ENCODE assay signal across 10 cellular contexts in the genomic region with DNA sequence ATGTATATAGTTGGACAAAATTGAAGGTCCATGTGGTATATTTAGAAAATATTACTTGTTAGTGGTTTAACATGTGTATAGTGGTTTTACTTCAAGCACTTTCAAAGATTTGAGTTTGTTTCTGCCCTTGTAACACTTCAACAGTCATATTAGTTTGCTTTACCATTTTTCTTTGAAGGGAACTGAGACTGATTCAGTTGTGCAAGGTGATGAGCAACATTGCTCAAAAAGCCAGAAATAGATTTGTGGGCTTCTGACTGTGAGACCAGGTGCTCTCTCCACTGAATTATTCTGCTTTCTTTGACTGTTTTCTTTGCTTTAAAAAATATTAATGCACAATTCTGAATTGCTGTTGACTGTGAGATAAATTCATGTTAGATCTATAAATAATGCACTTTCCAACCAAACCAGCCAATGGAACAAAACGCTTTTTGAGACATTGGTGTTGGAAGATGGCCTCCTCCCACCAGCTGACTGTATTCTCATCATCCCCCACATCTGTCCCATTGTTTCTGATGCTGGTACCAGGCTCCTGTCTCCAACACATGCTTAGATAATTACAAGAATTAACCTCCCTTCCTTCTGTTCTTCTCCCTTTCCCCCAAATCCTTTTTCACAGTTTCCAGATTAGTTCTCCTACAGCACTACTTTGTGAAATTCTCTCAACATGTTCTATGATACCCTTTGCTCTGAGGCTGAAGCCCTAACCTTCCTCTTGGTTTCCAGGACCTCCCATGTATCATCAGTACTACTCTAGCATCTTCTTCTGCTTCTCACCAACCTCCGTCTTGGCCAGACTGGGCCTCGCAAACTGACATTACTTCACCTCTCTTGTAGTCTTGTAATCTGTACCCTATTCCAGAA. TPM values are rescaled to one million over a fixed set of nuclear protein-coding genes. Genes with fewer than 3 reads are reported as not detected.
DNase-seq lines count a peak whose midpoint lies in the region; ATAC-seq, FAIRE-seq and TF ChIP-seq lines count a peak whose summit lies in the region.
"Had no signal": no experiment of that assay in that cellular context is flagged by ENCODE, and none has a peak within 500 bp of the region (broad histone marks: within the 10 kb centered on the region; RNA-seq: fewer than 3 reads in every experiment).

No MANE protein-coding gene starts in this region.

- H3K36me3 ChIP-seq in small intestine (ENCODE audit: control insufficient read depth in 2 of 2, insufficient read depth in 2 of 2, low read length in 2 of 2) (no peaks in the 10 kb centered on the region), MG63 (no peaks in the 10 kb centered on the region)

- TF ChIP-seq POLR2A in GM12892 (IDR thresholded peaks at IDR 0.05; ENCODE audit: low read depth, low read length), result 0 out of 2 replicates have a peak, but pooled peaks have one; percentile 18

- peaks cover 46% of the 10 kb centered on the region for H3K4me1 Mint-ChIP-seq in brain

- intact Hi-C loops in left colon (cut with DNase I, micrococcal nuclease), result no loop called here

- WGBS in small intestine, 3 donors, result 88 to 98% (median 88%) methylated on average over 3 of the region's 3 CpGs

- no peaks in the 10 kb centered on the region for H3K9me3 ChIP-seq in small intestine (ENCODE audit: control insufficient read depth, low read depth)
- H3K9me3 ChIP-seq in MG63, result no peaks in the 10 kb centered on the region

- DNase-seq in GM12892 (ENCODE audit: insufficient read length) (no peak), left colon (no peak), inferior parietal cortex (ENCODE audit: extremely low spot score) (no peak), small intestine (no peak), MG63 (no peak)
- DNase-seq: NCI-H2081 treated with DMSO at 0.1 percent for 48 hours had no signal

- FAIRE-seq in GM12892 (lab: Jason Lieb, UNC) (peak; percentile 93), small intestine (lab: Jason Lieb, UNC) (no peak)

- no peaks in the 10 kb centered on the region for H3K9me3 Mint-ChIP-seq in brain

- H3K27me3 Mint-ChIP-seq in brain, result no peaks in the 10 kb centered on the region

- no peaks in the 10 kb centered on the region for H3K27me3 ChIP-seq in small intestine (ENCODE audit: control insufficient read depth in 2 of 2, insufficient read depth in 2 of 2, low read length in 2 of 2)
- H3K27me3 ChIP-seq in MG63, result no peaks in the 10 kb centered on the region

- ATAC-seq in GM21360 (IDR thresholded peaks at IDR 0.05; ENCODE audit: unreplicated experiment) (peak; percentile 84), HG03280 (IDR thresholded peaks at IDR 0.05; ENCODE audit: unreplicated experiment) (peak; percentile 94), left colon (no peak)

- H3K4me3 ChIP-seq in small intestine (ENCODE audit: low read depth in 1 of 2, low read length in 2 of 2) (no peak overlapping the region), MG63 (no peak overlapping the region)

- H3K27ac Mint-ChIP-seq in brain, result peak overlapping the region in 3 of 5 experiments; percentile 10 to 80 (median 11)

- H3K27ac ChIP-seq in small intestine (ENCODE audit: low read depth in 1 of 2, low read length in 1 of 2), result no peak overlapping the region
- H3K27ac ChIP-seq: epithelial cell of prostate had no signal

- peak overlapping the region in 1 of 5 experiments; percentile 2 for H3K4me3 Mint-ChIP-seq in brain

- no peak for TF ChIP-seq CTCF in brain (conservative IDR thresholded peaks at IDR 0.05)

- no peaks in the 10 kb centered on the region for H3K36me3 Mint-ChIP-seq in brain

- H3K4me1 ChIP-seq in small intestine (ENCODE audit: control insufficient read depth in 2 of 2, insufficient read depth in 1 of 2, low read depth in 1 of 2, low read length in 1 of 2), result peaks cover 2 to 6% of the 10 kb centered on the region in 2 donors

RNA-seq across cellular contexts. Expression of gene PLCL2, which starts 27.9 kb away (rescaled TPM):
- polyA plus RNA-seq in GM12892 (2012; ENCODE audit: missing spikeins), result 23.2 TPM
- polyA plus RNA-seq in brain (ENCODE audit: insufficient read depth, low read depth, low replicate concordance) (6.3 TPM), small intestine (10 to 100 TPM in 1 of 3 donors, 1 to 10 TPM in 2; 4.0 to 14.3 (median 6.5) TPM)
- total RNA-seq in left colon, result 10 to 100 TPM; 15.3 to 28.7 TPM
- 6.2 and 9.6 TPM in 2 replicates for total RNA-seq in MG63 (2014; rRNA removed; shearing (Covaris generic); ENCODE audit: low replicate concordance)
